In genomic region chr13:50635504-50635903, GRCh38 we compare ENCODE assay signal across 8 cellular contexts.
DNase-seq lines count a peak whose midpoint lies in the region; ATAC-seq and TF ChIP-seq lines count a peak whose summit lies in the region.

No MANE protein-coding gene starts in this region.

- H3K9me3 ChIP-seq in adipocyte (ENCODE audit: control insufficient read depth, low read length), result no peaks in the 10 kb centered on the region
- H3K9me3 ChIP-seq in CD8-positive, alpha-beta T cell (ENCODE audit: low read length), result no peaks in the 10 kb centered on the region

- H3K9me3 Mint-ChIP-seq in nephron progenitor cell (peaks cover 15% of the 10 kb centered on the region), HFFc6 (no peaks in the 10 kb centered on the region)
- H3K9me3 Mint-ChIP-seq in CD8-positive, alpha-beta T cell, result no peaks in the 10 kb centered on the region

- H3K36me3 Mint-ChIP-seq in nephron progenitor cell (ENCODE audit: low read depth) (peaks cover 5% of the 10 kb centered on the region), HFFc6 (ENCODE audit: low read depth) (no peaks in the 10 kb centered on the region)
- H3K36me3 Mint-ChIP-seq in CD8-positive, alpha-beta T cell, result no peaks in the 10 kb centered on the region

- no peaks in the 10 kb centered on the region for H3K36me3 ChIP-seq in adipocyte (ENCODE audit: control insufficient read depth, insufficient read depth, low read length, severe bottlenecking)
- H3K36me3 ChIP-seq in CD8-positive, alpha-beta T cell (ENCODE audit: insufficient read depth, low read length), result no peaks in the 10 kb centered on the region

- no peaks in the 10 kb centered on the region for H3K27me3 Mint-ChIP-seq in nephron progenitor cell (ENCODE audit: low read depth, poor library complexity)
- peaks cover 23% of the 10 kb centered on the region; the same call in 1 of the 2 replicates for H3K27me3 Mint-ChIP-seq in HFFc6 (ENCODE audit: insufficient read depth)
- H3K27me3 Mint-ChIP-seq in CD8-positive, alpha-beta T cell (ENCODE audit: low read depth), result no peaks in the 10 kb centered on the region

- POLR2A ChIA-PET in CD8-positive, alpha-beta T cell (lab: Charles Lee), result no interaction called here

- TF ChIP-seq CTCF in nephron progenitor cell (IDR thresholded peaks at IDR 0.05), result no peak
- no peak for TF ChIP-seq CTCF in HFFc6 (IDR thresholded peaks at IDR 0.05)
- TF ChIP-seq CTCF in CD8-positive, alpha-beta T cell (IDR thresholded peaks at IDR 0.05), result no peak

- intact Hi-C loops in CD8-positive, alpha-beta T cell (cut with DNase I, micrococcal nuclease), result no loop called here

- peak overlapping the region; percentile 73 for H3K9ac ChIP-seq in adipocyte (ENCODE audit: low read length)

- H3K27ac Mint-ChIP-seq in nephron progenitor cell (peak overlapping the region; percentile 85), HFFc6 (no peak overlapping the region)
- no peak overlapping the region for H3K27ac Mint-ChIP-seq in CD8-positive, alpha-beta T cell

- H3K4me3 ChIP-seq in adipocyte (ENCODE audit: low read length), result no peak overlapping the region
- H3K4me3 ChIP-seq in CD8-positive, alpha-beta T cell (ENCODE audit: low read depth, low read length), result no peak overlapping the region

- H3K27ac ChIP-seq in CD8-positive, alpha-beta T cell (ENCODE audit: low read depth, low read length), result no peak overlapping the region

- CTCF ChIA-PET in CD8-positive, alpha-beta T cell (lab: Charles Lee), result no interaction called here

- peaks cover 21% of the 10 kb centered on the region for H3K4me1 ChIP-seq in adipocyte (ENCODE audit: control insufficient read depth, insufficient read depth, low read length)
- no peaks in the 10 kb centered on the region for H3K4me1 ChIP-seq in CD8-positive, alpha-beta T cell (ENCODE audit: insufficient read depth, low read length)

- DNase-seq in adipocyte (ENCODE audit: low read depth), result no peak
- DNase-seq in nephron progenitor cell, result no peak
- DNase-seq in amniotic stem cell (lab: John Stamatoyannopoulos, UW), result no peak
- no peak for DNase-seq in HFFc6
- DNase-seq in CD8-positive, alpha-beta T cell, result no peak
- no peak for DNase-seq in activated gamma-delta T cell (lab: John Stamatoyannopoulos, UW)

- H3K4me1 Mint-ChIP-seq in nephron progenitor cell (peaks cover 30% of the 10 kb centered on the region), HFFc6 (ENCODE audit: low read depth) (no peaks in the 10 kb centered on the region)
- H3K4me1 Mint-ChIP-seq in CD8-positive, alpha-beta T cell (ENCODE audit: low read depth), result no peaks in the 10 kb centered on the region

- ATAC-seq in GM18868 (IDR thresholded peaks at IDR 0.05; ENCODE audit: unreplicated experiment) (peak; percentile 87), HG02981 (IDR thresholded peaks at IDR 0.05; ENCODE audit: unreplicated experiment) (peak; percentile 42)
- ATAC-seq in CD8-positive, alpha-beta T cell, result no peak

- H3K4me3 Mint-ChIP-seq in nephron progenitor cell (no peak overlapping the region), HFFc6 (no peak overlapping the region)
- H3K4me3 Mint-ChIP-seq in CD8-positive, alpha-beta T cell, result no peak overlapping the region

- no peaks in the 10 kb centered on the region for H3K27me3 ChIP-seq in adipocyte (replicated peaks; ENCODE audit: control insufficient read depth, insufficient read depth, low read length)
- no peaks in the 10 kb centered on the region for H3K27me3 ChIP-seq in CD8-positive, alpha-beta T cell (ENCODE audit: insufficient read depth, low read length)
